8 cellular contexts compared by ENCODE assay signal in genomic region chr1:179079113-179079761, GRCh38. TPM values are rescaled to one million over a fixed set of nuclear protein-coding genes. Genes with fewer than 3 reads are reported as not detected.
DNase-seq lines count a peak whose midpoint lies in the region; ATAC-seq and TF ChIP-seq lines count a peak whose summit lies in the region.

No MANE protein-coding gene starts in this region.

- H3K27me3 ChIP-seq in MG63 (no peaks in the 10 kb centered on the region), Peyer's patch (no peaks in the 10 kb centered on the region)

- no peak for TF ChIP-seq POLR2A in Peyer's patch (IDR thresholded peaks at IDR 0.05)

- TF ChIP-seq CTCF in GM12875 (IDR thresholded peaks at IDR 0.05; ENCODE audit: borderline replicate concordance, insufficient read depth, low read depth, low read length) (peak; percentile 66), Peyer's patch (IDR thresholded peaks at IDR 0.05) (peak; percentile 19 to 85 (median 82))

- DNase-seq in A172 (ENCODE audit: low spot score) = peak; percentile 81
- peak; percentile 41 for DNase-seq in MG63
- peak in 2 of 3 donors; percentile 59 to 77 for DNase-seq in Peyer's patch
- peak; percentile 65 for DNase-seq in activated naive CD4-positive, alpha-beta T cell treated with anti-CD3 and anti-CD28 coated beads, Interleukin-2, amount 10 ng/mL, durations not matched to agents 7 days and 5 days
- DNase-seq in glomerular endothelial cell (ENCODE audit: extremely low read depth, low read depth, low spot score) = peak; percentile 50
- DNase-seq in pons (ENCODE audit: low spot score) = peak; percentile 85

- CTCF ChIA-PET in activated naive CD4-positive, alpha-beta T cell treated with anti-CD3 and anti-CD28 coated beads, Interleukin-2, amount 10 ng/mL, durations not matched to agents 7 days and 5 days (lab: Charles Lee) = interaction anchor here (0.6 to 2.8 kb wide), 16 partner anchors 10 to 736 kb away, joined by 3 to 8 read pairs (median 4); partner anchors contain the start of gene AXDND1

- H3K4me1 Mint-ChIP-seq in activated naive CD4-positive, alpha-beta T cell treated with anti-CD3 and anti-CD28 coated beads, Interleukin-2, amount 10 ng/mL, durations not matched to agents 7 days and 5 days = peaks cover 28% of the 10 kb centered on the region

- no peak overlapping the region for H3K27ac ChIP-seq in Peyer's patch

- H3K27ac Mint-ChIP-seq in activated naive CD4-positive, alpha-beta T cell treated with anti-CD3 and anti-CD28 coated beads, Interleukin-2, amount 10 ng/mL, durations not matched to agents 7 days and 5 days = no peak overlapping the region

- peaks cover 0 to 26% (median 12%) of the 10 kb centered on the region in 4 donors for H3K4me1 ChIP-seq in Peyer's patch

- no peaks in the 10 kb centered on the region for H3K27me3 Mint-ChIP-seq in activated naive CD4-positive, alpha-beta T cell treated with anti-CD3 and anti-CD28 coated beads, Interleukin-2, amount 10 ng/mL, durations not matched to agents 7 days and 5 days

- no peak for ATAC-seq in GM18511 (IDR thresholded peaks at IDR 0.05; ENCODE audit: unreplicated experiment)

- H3K9me3 ChIP-seq in MG63 (no peaks in the 10 kb centered on the region), Peyer's patch (no peaks in the 10 kb centered on the region)

- no peak overlapping the region for H3K4me3 Mint-ChIP-seq in activated naive CD4-positive, alpha-beta T cell treated with anti-CD3 and anti-CD28 coated beads, Interleukin-2, amount 10 ng/mL, durations not matched to agents 7 days and 5 days

- no peak overlapping the region for H3K4me3 ChIP-seq in GM12875 (ENCODE audit: low read depth, low read length)
- H3K4me3 ChIP-seq in MG63 = no peak overlapping the region
- H3K4me3 ChIP-seq in Peyer's patch = no peak overlapping the region

- H3K9me3 Mint-ChIP-seq in activated naive CD4-positive, alpha-beta T cell treated with anti-CD3 and anti-CD28 coated beads, Interleukin-2, amount 10 ng/mL, durations not matched to agents 7 days and 5 days = no peaks in the 10 kb centered on the region

- H3K36me3 Mint-ChIP-seq in activated naive CD4-positive, alpha-beta T cell treated with anti-CD3 and anti-CD28 coated beads, Interleukin-2, amount 10 ng/mL, durations not matched to agents 7 days and 5 days = peaks cover 5% of the 10 kb centered on the region

- H3K36me3 ChIP-seq in MG63 = peaks cover 11% of the 10 kb centered on the region
- H3K36me3 ChIP-seq in Peyer's patch = no peaks in the 10 kb centered on the region

RNA-seq across cellular contexts. Expression of gene TOR3A, which starts 2.6 kb away (rescaled TPM):
- total RNA-seq in A172 (2014; rRNA removed; shearing (Covaris generic)) = 49.2 and 65.1 TPM in 2 replicates
- total RNA-seq in MG63 (2014; rRNA removed; shearing (Covaris generic); ENCODE audit: low replicate concordance) = 56.3 and 102 TPM in 2 replicates
- total RNA-seq in Peyer's patch (10 to 100 TPM; 19.2 to 42.9 (median 33.9) TPM), glomerular endothelial cell (43.7 and 75.8 TPM in 2 replicates)

RNA-seq across cellular contexts. Expression of gene FAM20B, which starts 53.5 kb away (rescaled TPM):
- total RNA-seq in A172 (2014; rRNA removed; shearing (Covaris generic)) = 44.5 and 51.7 TPM in 2 replicates
- 29.6 and 33.2 TPM in 2 replicates for total RNA-seq in MG63 (2014; rRNA removed; shearing (Covaris generic); ENCODE audit: low replicate concordance)
- total RNA-seq in Peyer's patch (10 to 100 TPM; 13.8 to 18.8 (median 17.2) TPM), glomerular endothelial cell (23.7 and 24.2 TPM in 2 replicates)
